In genomic region chr5:7815757-7816534, GRCh38 we compare ENCODE assay signal across 8 cellular contexts. TPM values are rescaled to one million over a fixed set of nuclear protein-coding genes. Genes with fewer than 3 reads are reported as not detected.
A peak's percentile ranks its signal among the peaks of the same experiment; 100 is the strongest.
DNase-seq lines count a peak whose midpoint lies in the region; ATAC-seq lines count a peak whose summit lies in the region.

No MANE protein-coding gene starts in this region.

- ATAC-seq in GM19025 (IDR thresholded peaks at IDR 0.05; ENCODE audit: low read depth, unreplicated experiment) = peak; percentile 87
- ATAC-seq in HG03159 (IDR thresholded peaks at IDR 0.05; ENCODE audit: unreplicated experiment) = peak; percentile 92

- DNase-seq in Ammon's horn (ENCODE audit: low spot score) (peak; percentile 88), NCI-H82 (lab: John Stamatoyannopoulos, UW) (peak; percentile 90), epidermal melanocyte (ENCODE audit: insufficient read length, low spot score) (peak; percentile 72), mucosa of gallbladder (ENCODE audit: low spot score) (peak; percentile 76)
- DNase-seq in activated CD8-positive, alpha-beta memory T cell treated with anti-CD3 and anti-CD28 coated beads for 24 hours = peak; percentile 84
- DNase-seq in stimulated activated CD8-positive, alpha-beta memory T cell treated with anti-CD3 and anti-CD28 coated beads, Interleukin-7, amount 100 ng/mL, for 1 hour (ENCODE audit: low read depth in 2 of 2) = peak; percentile 5 to 36

RNA-seq across cellular contexts. Expression of gene CFAP90, which starts 35.0 kb away (rescaled TPM):
- not detected for total RNA-seq in mucosa of gallbladder

RNA-seq across cellular contexts. Expression of gene FASTKD3, which starts 52.9 kb away (rescaled TPM):
- 5.5 TPM for total RNA-seq in mucosa of gallbladder

RNA-seq across cellular contexts. Expression of gene MTRR, which starts 53.0 kb away (rescaled TPM):
- total RNA-seq in mucosa of gallbladder = 42.9 TPM

Comparison
In these comparisons a context has a peak if more than half of its experiments do, and no peak if none do; other contexts are left out.
1. Peak in every context shown above with its lines: DNase-seq and ATAC-seq.
2. DNase-seq: peak in every context shown above with its lines; median percentile 90 in NCI-H82; 88 in Ammon's horn; 84 in activated CD8-positive, alpha-beta memory T cell treated with anti-CD3 and anti-CD28 coated beads for 24 hours; 76 in mucosa of gallbladder; 72 in epidermal melanocyte; 20 in stimulated activated CD8-positive, alpha-beta memory T cell treated with anti-CD3 and anti-CD28 coated beads, Interleukin-7, amount 100 ng/mL, for 1 hour.